ENCODE assay signal across 9 cellular contexts in genomic region chr18:12287131-12287681, GRCh38. TPM values are rescaled to one million over a fixed set of nuclear protein-coding genes. Genes with fewer than 3 reads are reported as not detected.
A peak's percentile ranks its signal among the peaks of the same experiment; 100 is the strongest.
DNase-seq lines count a peak whose midpoint lies in the region; ATAC-seq and TF ChIP-seq lines count a peak whose summit lies in the region.
"Had no signal": no experiment of that assay in that cellular context is flagged by ENCODE, and none has a peak within 500 bp of the region (broad histone marks: within the 10 kb centered on the region; RNA-seq: fewer than 3 reads in every experiment).

No MANE protein-coding gene starts in this region.

- H3K36me3 ChIP-seq in skeletal muscle satellite cell (ENCODE audit: insufficient read depth, low read length) (no peaks in the 10 kb centered on the region), adrenal gland (replicated peaks in 1 of 2) (no peaks in the 10 kb centered on the region)

- TF ChIP-seq CTCF in choroid plexus epithelial cell (conservative IDR thresholded peaks at IDR 0.05; ENCODE audit: low read depth, low read length) (no peak), adrenal gland (IDR thresholded peaks at IDR 0.05) (no peak)

- peak overlapping the region; percentile 57 for H3K4me3 ChIP-seq in choroid plexus epithelial cell (ENCODE audit: low read depth, low read length)
- H3K4me3 ChIP-seq in skeletal muscle satellite cell (ENCODE audit: low read length), result peak overlapping the region; percentile 73
- H3K4me3 ChIP-seq in adrenal gland, result peak overlapping the region in 1 of 4 donors; percentile 39

- DNase-seq in HPDE6-E6E7 (ENCODE audit: extremely low spot score) (peak; percentile 47), choroid plexus epithelial cell (ENCODE audit: low read depth) (peak; percentile 16), kidney tubule cell (ENCODE audit: low spot score) (peak; percentile 50), T1000 (lab: John Stamatoyannopoulos, UW) (no peak), adrenal gland (no peak), COLO668 (lab: John Stamatoyannopoulos, UW; ENCODE audit: unreplicated experiment) (no peak)

- peak overlapping the region; percentile 94 for H3K4me2 ChIP-seq in skeletal muscle satellite cell (ENCODE audit: low read length)

- peak overlapping the region in 2 of 5 donors; percentile 3 to 82 for H3K27ac ChIP-seq in adrenal gland

- H3K9me3 ChIP-seq in skeletal muscle satellite cell (replicated peaks; ENCODE audit: low read length) (no peaks in the 10 kb centered on the region), adrenal gland (replicated peaks in 1 of 3) (no peaks in the 10 kb centered on the region)

- H3K27me3 ChIP-seq in skeletal muscle satellite cell (ENCODE audit: control insufficient read depth, insufficient read depth, low read length) (no peaks in the 10 kb centered on the region), adrenal gland (peaks cover 12% of the 10 kb centered on the region)

- H3K4me1 ChIP-seq in skeletal muscle satellite cell (ENCODE audit: control insufficient read depth, insufficient read depth, low read length), result peaks cover 29% of the 10 kb centered on the region
- H3K4me1 ChIP-seq in adrenal gland (replicated peaks in 1 of 2), result peaks cover 0 to 13% of the 10 kb centered on the region in 2 donors

- H3K9ac ChIP-seq in skeletal muscle satellite cell (ENCODE audit: low read depth, low read length), result peak overlapping the region; percentile 87

- 39 to 72% (median 43%) methylated on average over 5 to 37 of the region's 37 CpGs for WGBS in adrenal gland, 4 donors

- intact Hi-C loops in adrenal gland (cut with DNase I), result no loop called here

- no peak for ATAC-seq in GM18861 (IDR thresholded peaks at IDR 0.05; ENCODE audit: unreplicated experiment)

- TF ChIP-seq POLR2A in adrenal gland (IDR thresholded peaks at IDR 0.05), result no peak

RNA-seq across cellular contexts. Expression of gene TUBB6, which starts 20.8 kb away (rescaled TPM):
- 661 and 1,104 TPM in 2 replicates for total RNA-seq in skeletal muscle satellite cell (2012; rRNA removed)
- total RNA-seq in adrenal gland, result 10 to 100 TPM; 15.7 to 90.8 (median 39.5) TPM
- 10 to 100 TPM; 26.6 to 82.9 (median 46.5) TPM for polyA plus RNA-seq in adrenal gland

RNA-seq across cellular contexts. Expression of gene CIDEA, which starts 33.0 kb away (rescaled TPM):
- total RNA-seq in skeletal muscle satellite cell (2012; rRNA removed), result 0.25 TPM in 1 of 2 replicates, not detected in the other
- total RNA-seq in adrenal gland, result 1 to 10 TPM in 3 of 8 donors, under 1 TPM in 3, not detected in 2; 0.23 to 1.2 (median 0.98) TPM
- 10 to 100 TPM in 1 of 3 donors, under 1 TPM in 2; 0.33 to 18.5 (median 0.80) TPM for polyA plus RNA-seq in adrenal gland
- polyA plus RNA-seq: IgD-negative memory B cell had no signal

Comparison
In these comparisons a context has a peak if more than half of its experiments do, and no peak if none do; other contexts are left out.
1. DNase-seq: peak in HPDE6-E6E7 (single experiment), choroid plexus epithelial cell (single experiment) and kidney tubule cell (single experiment); none in T1000 (single experiment), adrenal gland (0 of 7) and COLO668 (single experiment).